14 cellular contexts compared by ENCODE assay signal in genomic region chr3:51502562-51502910, GRCh38.
"Had no signal": no experiment of that assay in that cellular context is flagged by ENCODE, and none has a peak within 500 bp of the region (broad histone marks: within the 10 kb centered on the region; RNA-seq: fewer than 3 reads in every experiment).

No MANE protein-coding gene starts in this region.

- H3K9me3 ChIP-seq: MG63, SJSA1, SK-N-SH had no signal

- DNase-seq: NCI-H1436 treated with DMSO at 0.1 percent for 48 hours, NCI-H524 treated with DMSO at 0.1 percent for 48 hours had no signal

- ATAC-seq: activated CD8-positive, alpha-beta memory T cell treated with anti-CD3 and anti-CD28 coated beads, Interleukin-2, amount 10 ng/mL, durations not matched to agents 7 days and 5 days had no signal

- H3K4me2 ChIP-seq: SK-N-SH had no signal

- H3K27me3 ChIP-seq: brain microvascular endothelial cell, MG63, SJSA1 had no signal

- FAIRE-seq: TTC549 had no signal

- H3K36me3 Mint-ChIP-seq: activated naive CD4-positive, alpha-beta T cell treated with anti-CD3 and anti-CD28 coated beads, Interleukin-2, amount 10 ng/mL, durations not matched to agents 7 days and 5 days; activated naive CD8-positive, alpha-beta T cell had no signal

- H3K36me3 ChIP-seq: brain microvascular endothelial cell, MG63, SJSA1 had no signal

- H3K4me3 Mint-ChIP-seq: activated CD4-positive, alpha-beta memory T cell treated with anti-CD3 and anti-CD28 coated beads, Interleukin-2, amount 10 ng/mL, durations not matched to agents 7 days and 5 days; activated CD8-positive, alpha-beta memory T cell treated with anti-CD3 and anti-CD28 coated beads, Interleukin-2, amount 10 ng/mL, durations not matched to agents 7 days and 5 days; central memory CD8-positive, alpha-beta T cell; T-helper 1 cell treated with Interleukin-12 subunit alpha and Interleukin-12 subunit beta and Interleukin-4 antibody, amounts not matched to agents 30 μg/mL and 1 μg/mL, for 36 hours; T-helper 2 cell treated with Interferon-gamma antibody and Interleukin-4, amounts not matched to agents 5 μg/mL and 100 μg/mL, for 36 hours had no signal

- H3K27me3 Mint-ChIP-seq: activated CD4-positive, alpha-beta memory T cell treated with anti-CD3 and anti-CD28 coated beads, Interleukin-2, amount 10 ng/mL, durations not matched to agents 7 days and 5 days; activated CD8-positive, alpha-beta memory T cell treated with anti-CD3 and anti-CD28 coated beads, Interleukin-2, amount 10 ng/mL, durations not matched to agents 7 days and 5 days; activated naive CD8-positive, alpha-beta T cell; central memory CD8-positive, alpha-beta T cell had no signal

- H3K4me3 ChIP-seq: MG63, SJSA1 had no signal

- H3K9ac ChIP-seq: SK-N-SH had no signal

- H3K9me3 Mint-ChIP-seq: activated CD4-positive, alpha-beta memory T cell treated with anti-CD3 and anti-CD28 coated beads, Interleukin-2, amount 10 ng/mL, durations not matched to agents 7 days and 5 days; activated naive CD4-positive, alpha-beta T cell treated with anti-CD3 and anti-CD28 coated beads, Interleukin-2, amount 10 ng/mL, durations not matched to agents 7 days and 5 days; central memory CD8-positive, alpha-beta T cell; T-helper 1 cell treated with Interleukin-12 subunit alpha and Interleukin-12 subunit beta and Interleukin-4 antibody, amounts not matched to agents 30 μg/mL and 1 μg/mL, for 36 hours; T-helper 2 cell treated with Interferon-gamma antibody and Interleukin-4, amounts not matched to agents 5 μg/mL and 100 μg/mL, for 36 hours had no signal

- H3K27ac ChIP-seq: brain microvascular endothelial cell, SJSA1 had no signal
